Comparison of ENCODE assay signal across 8 cellular contexts in the genomic region with DNA sequence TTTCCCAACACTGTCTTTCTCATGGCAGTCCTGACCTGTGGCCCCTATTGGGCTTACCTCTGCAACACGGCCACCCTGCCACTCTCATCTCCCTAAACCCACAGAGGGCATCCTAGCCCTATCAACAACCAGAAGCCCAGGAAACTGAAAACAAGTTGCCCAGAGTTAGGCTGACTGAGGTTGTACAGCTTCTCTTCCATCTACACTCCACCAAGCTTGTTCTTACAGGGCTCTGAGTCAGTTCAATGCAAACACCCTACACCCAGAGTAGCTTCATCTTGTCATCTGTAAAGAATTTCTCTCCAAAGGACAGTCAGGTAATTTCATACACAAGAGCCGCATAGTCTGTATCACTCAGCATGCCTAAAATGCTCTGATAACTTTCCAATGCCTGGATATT.
A peak's percentile ranks its signal among the peaks of the same experiment; 100 is the strongest.
DNase-seq lines count a peak whose midpoint lies in the region; ATAC-seq and TF ChIP-seq lines count a peak whose summit lies in the region.

No MANE protein-coding gene starts in this region.

- H3K27ac ChIP-seq in SJSA1 = peak overlapping the region; percentile 73
- H3K27ac ChIP-seq in esophagus muscularis mucosa (replicated peaks in 1 of 4) = peak overlapping the region; percentile 59 to 68 (median 64)
- H3K27ac ChIP-seq in psoas muscle = peak overlapping the region; percentile 73

- no peak for TF ChIP-seq EP300 in esophagus muscularis mucosa (IDR thresholded peaks at IDR 0.05)

- peaks cover 54% of the 10 kb centered on the region for H3K4me1 ChIP-seq in SJSA1 (replicated peaks)
- peaks cover 68 to 92% (median 86%) of the 10 kb centered on the region in 4 donors for H3K4me1 ChIP-seq in esophagus muscularis mucosa
- H3K4me1 ChIP-seq in psoas muscle = peaks cover 98% of the 10 kb centered on the region

- H3K27me3 ChIP-seq in SJSA1 (replicated peaks) (no peaks in the 10 kb centered on the region), esophagus muscularis mucosa (no peaks in the 10 kb centered on the region), psoas muscle (ENCODE audit: insufficient read depth in 3 of 3, low read length in 2 of 3) (no peaks in the 10 kb centered on the region)

- no peaks in the 10 kb centered on the region for H3K9me3 ChIP-seq in SJSA1 (replicated peaks)
- H3K9me3 ChIP-seq in esophagus muscularis mucosa = no peaks in the 10 kb centered on the region
- H3K9me3 ChIP-seq in psoas muscle = no peaks in the 10 kb centered on the region

- ATAC-seq in psoas muscle = peak; percentile 56 to 72 (median 58)
- no peak for ATAC-seq in HG03520 (IDR thresholded peaks at IDR 0.05; ENCODE audit: unreplicated experiment)
- no peak for ATAC-seq in HG02798 (IDR thresholded peaks at IDR 0.05; ENCODE audit: poor library complexity, unreplicated experiment)
- no peak for ATAC-seq in GM21529 (IDR thresholded peaks at IDR 0.05; ENCODE audit: unreplicated experiment)

- intact Hi-C loops in esophagus muscularis mucosa (cut with DNase I) (no loop called here), psoas muscle (cut with DNase I) (no loop called here)

- TF ChIP-seq CTCF in esophagus muscularis mucosa (IDR thresholded peaks at IDR 0.05) (no peak), psoas muscle (IDR thresholded peaks at IDR 0.05) (no peak)

- H3K4me3 ChIP-seq in SJSA1 = no peak overlapping the region
- H3K4me3 ChIP-seq in esophagus muscularis mucosa = no peak overlapping the region
- H3K4me3 ChIP-seq in psoas muscle = no peak overlapping the region

- peaks cover 82% of the 10 kb centered on the region for H3K36me3 ChIP-seq in SJSA1
- peaks cover 5 to 50% (median 30%) of the 10 kb centered on the region in 4 donors for H3K36me3 ChIP-seq in esophagus muscularis mucosa
- peaks cover 10 to 57% of the 10 kb centered on the region in 2 donors for H3K36me3 ChIP-seq in psoas muscle (ENCODE audit: insufficient read depth in 1 of 2, low read depth in 1 of 2)

- TF ChIP-seq POLR2A in esophagus muscularis mucosa (IDR thresholded peaks at IDR 0.05; ENCODE audit: low read depth) = no peak

- DNase-seq in EL (peak; percentile 87), SJSA1 (ENCODE audit: low read depth in 1 of 2, low spot score in 2 of 2) (peak; percentile 59 to 77), esophagus muscularis mucosa (ENCODE audit: extremely low spot score) (no peak), psoas muscle (no peak), NCI-H748 (lab: John Stamatoyannopoulos, UW; ENCODE audit: unreplicated experiment) (no peak)

- WGBS in esophagus muscularis mucosa = 38% methylated on average over 2 of the region's 2 CpGs
- WGBS in psoas muscle, 3 donors = 30 to 34% (median 31%) methylated on average over 2 of the region's 2 CpGs

Comparison
In these comparisons a context has a peak if more than half of its experiments do, and no peak if none do; other contexts are left out.
1. DNase-seq: peak in EL (single experiment) and SJSA1 (2 of 2); none in esophagus muscularis mucosa (single experiment), psoas muscle (0 of 2) and NCI-H748 (single experiment).
2. ATAC-seq: peak in psoas muscle (4 of 4); none in HG03520 (single experiment), HG02798 (single experiment) and GM21529 (single experiment).
3. Peak in every context shown above with its lines, with median percentiles within 50 percentile points of each other: H3K27ac ChIP-seq.